16 cellular contexts compared by ENCODE assay signal in genomic region chr2:14567561-14567960, GRCh38.
"Had no signal": no experiment of that assay in that cellular context is flagged by ENCODE, and none has a peak within 500 bp of the region (broad histone marks: within the 10 kb centered on the region; RNA-seq: fewer than 3 reads in every experiment).

No MANE protein-coding gene starts in this region.

- ATAC-seq: activated CD4-positive, CD25-positive, alpha-beta regulatory T cell treated with anti-CD3 and anti-CD28 coated beads, Interleukin-2, amount 50 U/mL, for 24 hours; left colon; mucosa of descending colon; natural killer cell; right lobe of liver; stimulated activated naive B cell treated with anti-CD40 and anti-IgM and Interleukin-4, amounts not matched to agents 10 μg/mL and 1 μg/mL and 100 μg/mL, for 72 hours had no signal

- H3K27me3 ChIP-seq: adrenal gland, esophagus squamous epithelium, hepatocyte, right lobe of liver had no signal

- H3K4me1 ChIP-seq: adrenal gland had no signal

- H3K4me3 ChIP-seq: adrenal gland, esophagus squamous epithelium, hepatocyte, mucosa of descending colon, prostate gland, right lobe of liver had no signal

- H3K27ac ChIP-seq: adrenal gland, esophagus squamous epithelium, hepatocyte, prostate gland, right lobe of liver had no signal

- DNase-seq: activated naive CD4-positive, alpha-beta T cell treated with anti-CD3 and anti-CD28 coated beads, Interleukin-2, amount 50 U/mL, for 16 hours; activated T-cell treated with anti-CD3 and anti-CD28 coated beads, Interleukin-2, amount 50 U/mL, for 1 hour; adrenal gland; dermis blood vessel endothelial cell; esophagus squamous epithelium; left colon; mucosa of descending colon; natural killer cell; nucleus accumbens; right lobe of liver; stimulated activated CD4-positive, alpha-beta T cell treated with anti-CD3 and anti-CD28 coated beads, Interleukin-2, amount 100 ng/mL, for 24 hours; stimulated activated naive B cell treated with anti-CD40 and anti-IgM and Interleukin-4, amounts not matched to agents 10 μg/mL and 1 μg/mL and 100 μg/mL, for 72 hours; trophoblast cell had no signal

- H3K9me3 ChIP-seq: adrenal gland, esophagus squamous epithelium, mucosa of descending colon, prostate gland, right lobe of liver had no signal

- H3K36me3 ChIP-seq: adrenal gland, esophagus squamous epithelium, prostate gland, right lobe of liver had no signal
